ENCODE assay signal across 8 cellular contexts in the genomic region with DNA sequence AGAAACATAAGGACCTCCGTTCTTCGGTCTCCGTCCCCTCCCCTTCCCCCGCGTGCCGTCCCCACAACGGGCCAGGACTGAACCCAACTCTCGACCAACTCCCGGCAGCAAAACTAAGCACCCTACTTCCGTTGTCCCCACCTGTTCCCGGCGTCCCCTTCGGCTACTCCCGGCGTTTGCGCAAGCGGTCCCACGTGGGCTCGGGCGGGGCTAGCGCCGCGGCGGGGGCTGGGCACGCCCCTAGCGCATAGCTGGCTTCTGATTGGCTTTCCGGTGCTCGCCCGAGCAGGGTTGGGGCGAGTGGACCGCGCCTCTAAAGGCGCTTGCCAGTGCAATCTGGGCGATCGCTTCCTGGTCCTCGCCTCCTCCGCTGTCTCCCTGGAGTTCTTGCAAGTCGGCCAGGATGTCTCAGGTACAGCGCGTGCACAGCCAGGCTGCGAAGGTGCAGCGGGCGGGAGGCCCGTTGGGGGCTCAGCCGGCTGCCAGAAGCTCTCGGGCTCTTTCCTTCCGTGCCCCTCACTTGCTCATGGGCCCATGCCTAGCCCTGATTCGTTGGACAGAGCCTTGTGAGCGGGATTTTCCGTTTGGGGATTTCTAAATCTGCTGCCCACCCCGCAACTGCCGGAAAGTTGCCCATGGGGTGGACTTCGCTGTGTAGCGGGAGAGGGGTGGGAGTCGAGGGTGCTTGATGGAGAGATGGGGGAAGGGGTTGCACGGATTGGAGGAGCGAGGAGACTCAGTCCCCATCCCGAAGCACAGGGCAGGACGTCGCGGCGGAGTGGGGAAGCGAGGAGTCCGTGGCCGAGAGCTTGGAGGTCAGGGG.
A peak's percentile ranks its signal among the peaks of the same experiment; 100 is the strongest.
DNase-seq lines count a peak whose midpoint lies in the region; ATAC-seq lines count a peak whose summit lies in the region.

A gene (minus strand): TSS at position 186 of the 823 bp plus-strand sequence. CDS start 26,875 bp downstream, outside the sequence.
A gene (plus strand): TSS at position 329 of the 823 bp plus-strand sequence. CDS start 75 bp downstream, at position 404.

- peak; percentile 96 for ATAC-seq in GM19023 (IDR thresholded peaks at IDR 0.05; ENCODE audit: unreplicated experiment)
- ATAC-seq in HG03280 (IDR thresholded peaks at IDR 0.05; ENCODE audit: unreplicated experiment), result peak; percentile 95
- ATAC-seq in activated CD4-positive, CD25-positive, alpha-beta regulatory T cell treated with anti-CD3 and anti-CD28 coated beads, Interleukin-2, amount 50 U/mL, for 24 hours, result peak; percentile 96 to 97

- DNase-seq in AG08396 (ENCODE audit: low spot score), result peak; percentile 98
- peak; percentile 90 for DNase-seq in NCI-H345 treated with DMSO at 0.1 percent for 48 hours (lab: John Stamatoyannopoulos, UW; ENCODE audit: unreplicated experiment)
- DNase-seq in cerebellar cortex (ENCODE audit: low spot score), result peak; percentile 97
- DNase-seq in islet precursor cell, result peak; percentile 98
- peak; percentile 87 to 91 (median 89) for DNase-seq in stimulated activated CD4-positive, alpha-beta T cell treated with anti-CD3 and anti-CD28 coated beads, Interleukin-12 subunit alpha, Interleukin-12 subunit beta, amount 100 ng/mL, for 48 hours (ENCODE audit: low read depth in 2 of 3, low spot score in 1 of 3)

Comparison
In these comparisons a context has a peak if more than half of its experiments do, and no peak if none do; other contexts are left out.
1. Peak in every context shown above with its lines: DNase-seq and ATAC-seq.